In genomic region chr6:108592371-108593337, GRCh38 we compare ENCODE assay signal across 1 cellular context.
TF ChIP-seq lines count a peak whose summit lies in the region.

No MANE protein-coding gene starts in this region.

TF ChIP-seq in GM23338, 12 proteins besides CTCF, POLR2A, EP300 and RAD21 (continued from another document):
- TF ChIP-seq REST (IDR thresholded peaks at IDR 0.05; ENCODE audit: unreplicated experiment) (no peak), ZNF114 (CRISPR knock-in tag; IDR thresholded peaks at IDR 0.05) (no peak)
